Comparison of ENCODE assay signal across 12 cellular contexts in the genomic region with DNA sequence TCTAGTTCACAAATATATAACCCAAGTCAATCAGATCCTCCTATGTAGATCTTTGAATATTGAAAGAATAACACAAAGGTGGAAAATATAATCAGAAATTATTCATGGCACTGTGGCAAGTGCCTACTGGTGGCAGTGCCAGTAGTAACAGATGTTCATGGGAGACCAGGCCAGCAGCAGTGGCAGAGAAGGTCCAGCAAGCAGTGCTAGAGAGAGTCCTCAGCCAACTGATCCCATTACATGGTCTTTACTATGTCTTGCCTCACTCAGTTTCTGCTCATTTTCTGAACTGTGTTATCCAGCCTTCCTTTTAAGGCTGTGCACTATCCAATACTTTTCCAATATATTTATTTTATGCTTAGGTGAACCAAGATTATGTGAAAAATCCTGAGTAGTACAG.
DNase-seq lines count a peak whose midpoint lies in the region; ATAC-seq and TF ChIP-seq lines count a peak whose summit lies in the region.
"Had no signal": no experiment of that assay in that cellular context is flagged by ENCODE, and none has a peak within 500 bp of the region (broad histone marks: within the 10 kb centered on the region; RNA-seq: fewer than 3 reads in every experiment).

No MANE protein-coding gene starts in this region.

- H3K9me3 ChIP-seq in colonic mucosa (no peaks in the 10 kb centered on the region), transverse colon (no peaks in the 10 kb centered on the region)

- H3K9me3 Mint-ChIP-seq in memory B cell = no peaks in the 10 kb centered on the region
- H3K9me3 Mint-ChIP-seq: stimulated activated effector memory CD8-positive, alpha-beta T cell treated with anti-CD3 and anti-CD28 coated beads, Interleukin-12 subunit alpha, Interleukin-12 subunit beta, amount 100 ng/mL, for 72 hours had no signal

- H3K4me1 ChIP-seq in colonic mucosa (no peaks in the 10 kb centered on the region), transverse colon (peaks cover 16 to 50% (median 43%) of the 10 kb centered on the region in 4 donors)

- H3K4me1 Mint-ChIP-seq in memory B cell = peaks cover 4% of the 10 kb centered on the region
- H3K4me1 Mint-ChIP-seq: stimulated activated effector memory CD8-positive, alpha-beta T cell treated with anti-CD3 and anti-CD28 coated beads, Interleukin-12 subunit alpha, Interleukin-12 subunit beta, amount 100 ng/mL, for 72 hours had no signal

- in situ Hi-C loops in transverse colon (cut with MboI; ENCODE audit: low pct_ligation_motif_present in 1 of 4, low pct_unique_long_range_greater_than_20kb in 1 of 4, low sequenced_read_pairs in 3 of 4) = no loop called here

- TF ChIP-seq CTCF in colonic mucosa (IDR thresholded peaks at IDR 0.05) (no peak), transverse colon (IDR thresholded peaks at IDR 0.05) (no peak)

- H3K9ac ChIP-seq in colonic mucosa (ENCODE audit: low read depth in 2 of 2, low read length in 2 of 2) = no peak overlapping the region

- ATAC-seq in memory B cell (ENCODE audit: low read depth) (no peak), GM19395 (IDR thresholded peaks at IDR 0.05; ENCODE audit: unreplicated experiment) (no peak)
- ATAC-seq: stimulated activated effector memory CD8-positive, alpha-beta T cell treated with anti-CD3 and anti-CD28 coated beads, Interleukin-12 subunit alpha, Interleukin-12 subunit beta, amount 100 ng/mL, for 72 hours had no signal

- H3K36me3 ChIP-seq in colonic mucosa = no peaks in the 10 kb centered on the region
- no peaks in the 10 kb centered on the region for H3K36me3 ChIP-seq in transverse colon

- peak overlapping the region; percentile 2 for H3K27ac ChIP-seq in colonic mucosa
- peak overlapping the region; percentile 74 to 87 (median 80) for H3K27ac ChIP-seq in transverse colon

- H3K4me3 ChIP-seq in colonic mucosa = no peak overlapping the region
- H3K4me3 ChIP-seq in transverse colon = no peak overlapping the region

- H3K4me3 Mint-ChIP-seq in memory B cell = no peak overlapping the region
- H3K4me3 Mint-ChIP-seq: stimulated activated effector memory CD8-positive, alpha-beta T cell treated with anti-CD3 and anti-CD28 coated beads, Interleukin-12 subunit alpha, Interleukin-12 subunit beta, amount 100 ng/mL, for 72 hours had no signal

- peak overlapping the region; percentile 1 for H3K27ac Mint-ChIP-seq in memory B cell

- intact Hi-C loops in colonic mucosa (cut with DNase I) (no loop called here), transverse colon (cut with DNase I; ENCODE audit: low total_unique reads) (loop anchor here (10.0 kb wide), 1 partner anchor 123 kb away; the partner anchor contains the start of gene MRTFA)

- H3K27me3 ChIP-seq in colonic mucosa (no peaks in the 10 kb centered on the region), transverse colon (no peaks in the 10 kb centered on the region)

- DNase-seq in NCI-H1694 treated with DMSO at 0.1 percent for 48 hours (lab: John Stamatoyannopoulos, UW) = peak; percentile 34
- no peak for DNase-seq in NCI-H1694 (lab: John Stamatoyannopoulos, UW)
- no peak for DNase-seq in colonic mucosa
- DNase-seq in memory B cell (ENCODE audit: low spot score in 2 of 2) = no peak
- DNase-seq in transverse colon = no peak
- DNase-seq in NCI-H524 treated with DMSO at 0.1 percent for 48 hours (lab: John Stamatoyannopoulos, UW) = no peak
- DNase-seq in NCI-H1105 (lab: John Stamatoyannopoulos, UW) = no peak
- DNase-seq: 8988T, Kasumi-1, NCI-H526 treated with DMSO at 0.1 percent for 48 hours had no signal

- no peak for TF ChIP-seq POLR2A in transverse colon (IDR thresholded peaks at IDR 0.05)

- TF ChIP-seq EP300 in transverse colon (IDR thresholded peaks at IDR 0.05; ENCODE audit: low read depth) = no peak

- no peaks in the 10 kb centered on the region for H3K27me3 Mint-ChIP-seq in memory B cell

- H3K36me3 Mint-ChIP-seq in memory B cell = peaks cover 4% of the 10 kb centered on the region
